In genomic region chr13:24038405-24038804, GRCh38 we compare ENCODE assay signal across 11 cellular contexts.
DNase-seq lines count a peak whose midpoint lies in the region; ATAC-seq, FAIRE-seq and TF ChIP-seq lines count a peak whose summit lies in the region.
"Had no signal": no experiment of that assay in that cellular context is flagged by ENCODE, and none has a peak within 500 bp of the region (broad histone marks: within the 10 kb centered on the region; RNA-seq: fewer than 3 reads in every experiment).

No MANE protein-coding gene starts in this region.

- no peak for ATAC-seq in activated T-cell treated with anti-CD3 and anti-CD28 coated beads, Interleukin-2, amount 50 U/mL, for 4 hours
- ATAC-seq in GM19328 (IDR thresholded peaks at IDR 0.05; ENCODE audit: unreplicated experiment): no peak
- ATAC-seq: WTC11 had no signal

- peak overlapping the region; percentile 4 for H3K9ac ChIP-seq in astrocyte (ENCODE audit: low read length)

- peak; percentile 25 to 30 for DNase-seq in activated T-cell treated with anti-CD3 and anti-CD28 coated beads, Interleukin-2, amount 50 U/mL, for 48 hours
- no peak for DNase-seq in activated T-cell treated with anti-CD3 and anti-CD28 coated beads, Interleukin-2, amount 50 U/mL, for 4 hours
- DNase-seq in astrocyte (ENCODE audit: low read depth) (peak; percentile 80), type B pancreatic cell (ENCODE audit: extremely low spot score, unreplicated experiment) (no peak), DMS114 treated with DMSO at 0.1 percent for 48 hours (lab: John Stamatoyannopoulos, UW; ENCODE audit: unreplicated experiment) (no peak), NCI-H774 (lab: John Stamatoyannopoulos, UW) (no peak)

- H3K27me3 ChIP-seq in astrocyte (ENCODE audit: insufficient read depth, low read length): no peaks in the 10 kb centered on the region
- no peaks in the 10 kb centered on the region for H3K27me3 ChIP-seq in layer of hippocampus (ENCODE audit: control insufficient read depth, insufficient read depth, low read length)
- H3K27me3 ChIP-seq: cardiac muscle cell had no signal

- peak overlapping the region; percentile 28 for H3K27ac ChIP-seq in astrocyte (ENCODE audit: low read depth, low read length)
- H3K27ac ChIP-seq in layer of hippocampus (ENCODE audit: low read depth, low read length): peak overlapping the region; percentile 95
- H3K27ac ChIP-seq: cardiac muscle cell had no signal

- no peak overlapping the region for H3K4me3 ChIP-seq in astrocyte (ENCODE audit: insufficient read depth, low read depth, low read length)
- H3K4me3 ChIP-seq: cardiac muscle cell had no signal

- peak overlapping the region; percentile 59 for H3K4me2 ChIP-seq in astrocyte (ENCODE audit: low read length)

- no peaks in the 10 kb centered on the region for H3K36me3 Mint-ChIP-seq in activated T-cell treated with anti-CD3 and anti-CD28 coated beads, Interleukin-2, amount 50 U/mL, for 4 hours (ENCODE audit: insufficient read depth)
- H3K36me3 Mint-ChIP-seq in astrocyte (ENCODE audit: low read depth, unreplicated experiment) (peaks cover 1% of the 10 kb centered on the region), type B pancreatic cell (no peaks in the 10 kb centered on the region)
- H3K36me3 Mint-ChIP-seq: WTC11 had no signal

- TF ChIP-seq CTCF in astrocyte (IDR thresholded peaks at IDR 0.05; ENCODE audit: insufficient read depth, low read depth, low read length): no peak
- no peak for TF ChIP-seq CTCF in type B pancreatic cell (conservative IDR thresholded peaks at IDR 0.05)

- H3K27ac Mint-ChIP-seq in astrocyte (ENCODE audit: unreplicated experiment) (peak overlapping the region; percentile 3), type B pancreatic cell (peak overlapping the region; percentile 32)
- H3K27ac Mint-ChIP-seq: WTC11 had no signal

- no peaks in the 10 kb centered on the region for H3K79me2 ChIP-seq in astrocyte (ENCODE audit: insufficient read depth, low read length)

- no peaks in the 10 kb centered on the region for H3K36me3 ChIP-seq in astrocyte (ENCODE audit: insufficient read depth, low read length)
- H3K36me3 ChIP-seq: cardiac muscle cell had no signal

- FAIRE-seq in astrocyte (lab: Jason Lieb, UNC): no peak
- FAIRE-seq: keratinocyte had no signal

- H3K4me1 Mint-ChIP-seq in activated T-cell treated with anti-CD3 and anti-CD28 coated beads, Interleukin-2, amount 50 U/mL, for 4 hours (ENCODE audit: low read depth): no peaks in the 10 kb centered on the region
- peaks cover 33% of the 10 kb centered on the region for H3K4me1 Mint-ChIP-seq in astrocyte (ENCODE audit: low read depth, unreplicated experiment)
- peaks cover 32% of the 10 kb centered on the region for H3K4me1 Mint-ChIP-seq in type B pancreatic cell (ENCODE audit: unreplicated experiment)

- peaks cover 11% of the 10 kb centered on the region for H3K27me3 Mint-ChIP-seq in activated T-cell treated with anti-CD3 and anti-CD28 coated beads, Interleukin-2, amount 50 U/mL, for 4 hours (ENCODE audit: low read depth)
- H3K27me3 Mint-ChIP-seq in astrocyte (ENCODE audit: low read depth, unreplicated experiment): no peaks in the 10 kb centered on the region
- no peaks in the 10 kb centered on the region for H3K27me3 Mint-ChIP-seq in type B pancreatic cell

- no peaks in the 10 kb centered on the region for H3K9me3 ChIP-seq in astrocyte (ENCODE audit: insufficient read depth, low read depth, low read length)

- H2AFZ ChIP-seq in astrocyte (ENCODE audit: low read depth, low read length): peak overlapping the region; percentile 19

- H3K4me3 Mint-ChIP-seq in activated T-cell treated with anti-CD3 and anti-CD28 coated beads, Interleukin-2, amount 50 U/mL, for 4 hours: no peak overlapping the region
- H3K4me3 Mint-ChIP-seq in astrocyte (ENCODE audit: unreplicated experiment): no peak overlapping the region
- H3K4me3 Mint-ChIP-seq in type B pancreatic cell: no peak overlapping the region
- H3K4me3 Mint-ChIP-seq: WTC11 had no signal

- no peaks in the 10 kb centered on the region for H4K20me1 ChIP-seq in astrocyte (ENCODE audit: insufficient read depth, low read length)

- H3K9me3 Mint-ChIP-seq in activated T-cell treated with anti-CD3 and anti-CD28 coated beads, Interleukin-2, amount 50 U/mL, for 4 hours: no peaks in the 10 kb centered on the region
- H3K9me3 Mint-ChIP-seq in astrocyte (ENCODE audit: unreplicated experiment): no peaks in the 10 kb centered on the region
- H3K9me3 Mint-ChIP-seq in type B pancreatic cell: no peaks in the 10 kb centered on the region
- H3K9me3 Mint-ChIP-seq: WTC11 had no signal

- peaks cover 21% of the 10 kb centered on the region for H3K4me1 ChIP-seq in astrocyte (ENCODE audit: insufficient read depth, low read length)

Comparison
In these comparisons a context has a peak if more than half of its experiments do, and no peak if none do; other contexts are left out.
1. DNase-seq: peak in activated T-cell treated with anti-CD3 and anti-CD28 coated beads, Interleukin-2, amount 50 U/mL, for 48 hours (2 of 2) and astrocyte (single experiment); none in activated T-cell treated with anti-CD3 and anti-CD28 coated beads, Interleukin-2, amount 50 U/mL, for 4 hours (single experiment), type B pancreatic cell (single experiment), DMS114 treated with DMSO at 0.1 percent for 48 hours (single experiment) and NCI-H774 (single experiment).